ENCODE assay signal across 23 cellular contexts in the genomic region with DNA sequence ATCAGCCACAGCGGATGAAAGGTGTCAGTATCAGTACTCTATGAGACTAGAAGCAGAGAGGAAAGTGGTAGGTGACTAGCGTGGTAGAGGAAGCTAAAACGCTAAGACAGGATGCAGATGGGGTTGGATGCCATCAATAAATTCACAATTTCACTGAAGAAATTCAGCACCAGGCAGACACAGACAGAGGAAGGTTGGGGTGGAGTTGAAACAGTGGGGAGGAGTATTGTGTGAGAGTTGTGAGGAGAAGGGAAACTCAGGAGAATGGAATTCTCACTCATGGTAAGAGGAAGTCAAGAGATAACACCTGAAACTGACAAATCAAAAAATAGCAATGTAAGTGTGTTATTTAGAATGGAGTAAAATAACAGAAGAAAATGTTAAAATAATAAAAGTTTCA.
A peak's percentile ranks its signal among the peaks of the same experiment; 100 is the strongest.
DNase-seq lines count a peak whose midpoint lies in the region; ATAC-seq and TF ChIP-seq lines count a peak whose summit lies in the region.
"Had no signal": no experiment of that assay in that cellular context is flagged by ENCODE, and none has a peak within 500 bp of the region (broad histone marks: within the 10 kb centered on the region; RNA-seq: fewer than 3 reads in every experiment).

No MANE protein-coding gene starts in this region.

- DNase-seq in AG20443 (ENCODE audit: low spot score) (peak; percentile 34), NCI-H226 (peak; percentile 67), choroid plexus epithelial cell (ENCODE audit: low read depth) (peak; percentile 54), kidney epithelial cell (ENCODE audit: low read depth) (peak; percentile 9), posterior cingulate gyrus (no peak)
- no peak for DNase-seq in NK-92 treated with Interleukin-12 subunit alpha and Interleukin-12 subunit beta, amount 100 ng/mL, for 24 hours (lab: John Stamatoyannopoulos, UW)
- DNase-seq: activated CD4-positive, alpha-beta T cell treated with anti-CD3 and anti-CD28 coated beads, Interleukin-2, amount 50 U/mL, for 4 hours; activated naive CD4-positive, alpha-beta T cell treated with Interleukin-2 at 50 U/mL for 16 hours; adrenal gland; cortex of kidney; DMS53; lower lobe of right lung; NCI-H1092; NCI-H187 treated with DMSO at 0.1 percent for 48 hours; NCI-H526; pancreas; SIG-M5; trophoblast cell had no signal

- TF ChIP-seq CTCF in choroid plexus epithelial cell (conservative IDR thresholded peaks at IDR 0.05; ENCODE audit: low read depth, low read length) (no peak), kidney epithelial cell (IDR thresholded peaks at IDR 0.05; ENCODE audit: insufficient read depth, low read length, poor library complexity, severe bottlenecking) (no peak)

- H3K27me3 ChIP-seq in kidney epithelial cell (ENCODE audit: control insufficient read depth, insufficient read depth, low read length): no peaks in the 10 kb centered on the region
- H3K27me3 ChIP-seq: adrenal gland; BLaER1 treated with 17β-estradiol and CSF1 and Interleukin-3, amounts not matched to agents 10 nM and 100 nM; pancreas; right atrium auricular region had no signal

- ATAC-seq in GM21423 (IDR thresholded peaks at IDR 0.05; ENCODE audit: unreplicated experiment): no peak
- ATAC-seq in HG03442 (IDR thresholded peaks at IDR 0.05; ENCODE audit: unreplicated experiment): no peak
- ATAC-seq: pancreas had no signal

- H3K4me3 ChIP-seq in choroid plexus epithelial cell (ENCODE audit: low read depth, low read length): no peak overlapping the region
- no peak overlapping the region for H3K4me3 ChIP-seq in kidney epithelial cell (ENCODE audit: low read depth, low read length)
- H3K4me3 ChIP-seq: adrenal gland; BLaER1 treated with 17β-estradiol and CSF1 and Interleukin-3, amounts not matched to agents 10 nM and 100 nM; lower lobe of right lung; pancreas; right atrium auricular region; smooth muscle cell had no signal

- intact Hi-C loops in posterior cingulate gyrus (cut with DNase I): no loop called here

- H3K36me3 ChIP-seq in kidney epithelial cell (ENCODE audit: control insufficient read depth, insufficient read depth, low read length): no peaks in the 10 kb centered on the region
- H3K36me3 ChIP-seq: adrenal gland; BLaER1 treated with 17β-estradiol and CSF1 and Interleukin-3, amounts not matched to agents 10 nM and 100 nM; lower lobe of right lung; pancreas; right atrium auricular region had no signal

Comparison
In these comparisons a context has a peak if more than half of its experiments do, and no peak if none do; other contexts are left out.
1. DNase-seq: peak in AG20443 (single experiment), NCI-H226 (single experiment), choroid plexus epithelial cell (single experiment) and kidney epithelial cell (single experiment); none in posterior cingulate gyrus (0 of 10) and NK-92 treated with Interleukin-12 subunit alpha and Interleukin-12 subunit beta, amount 100 ng/mL, for 24 hours (single experiment).